In genomic region chr22:20205464-20205963, GRCh38 we compare ENCODE assay signal across 11 cellular contexts. TPM values are rescaled to one million over a fixed set of nuclear protein-coding genes. Genes with fewer than 3 reads are reported as not detected.
A peak's percentile ranks its signal among the peaks of the same experiment; 100 is the strongest.
DNase-seq lines count a peak whose midpoint lies in the region; ATAC-seq, FAIRE-seq and TF ChIP-seq lines count a peak whose summit lies in the region.
"Had no signal": no experiment of that assay in that cellular context is flagged by ENCODE, and none has a peak within 500 bp of the region (broad histone marks: within the 10 kb centered on the region; RNA-seq: fewer than 3 reads in every experiment).

No MANE protein-coding gene starts in this region.

- intact Hi-C loops in PC-3 (cut with micrococcal nuclease): no loop called here

- no peak for TF ChIP-seq POLR2A in H1 (IDR thresholded peaks at IDR 0.05; ENCODE audit: control extremely low read depth in 1 of 2, low read depth in 2 of 2, low read length in 2 of 2)

- no peak for TF ChIP-seq RAD21 in SK-N-SH (IDR thresholded peaks at IDR 0.05; ENCODE audit: low read length)
- no peak for TF ChIP-seq RAD21 in H1 (IDR thresholded peaks at IDR 0.05 in 1 of 2, conservative IDR thresholded peaks at IDR 0.05 in 1 of 2; ENCODE audit: low read depth in 2 of 2, low read length in 2 of 2)

- no peak for ATAC-seq in SK-N-SH treated with all-trans-retinoic acid at 6 μM for 48 hours
- ATAC-seq in PC-3: no peak
- no peak for ATAC-seq in HG02973 (IDR thresholded peaks at IDR 0.05; ENCODE audit: unreplicated experiment)

- H4K5ac ChIP-seq in H1 (ENCODE audit: insufficient read length, low read depth, low read length): no peak overlapping the region

- peak overlapping the region; percentile 61; the same call in 1 of the 2 replicates for H2BK20ac ChIP-seq in H1 (ENCODE audit: low read length)

- no peak overlapping the region for H3K56ac ChIP-seq in H1 (replicated peaks; ENCODE audit: insufficient read length, low read depth, low read length)

- peak overlapping the region; percentile 44; the same call in 1 of the 2 replicates for H2BK5ac ChIP-seq in H1 (ENCODE audit: low read depth, low read length)

- peak overlapping the region; percentile 65; the same call in 1 of the 2 replicates for H2AK5ac ChIP-seq in H1 (ENCODE audit: low read depth, low read length)

- no peak overlapping the region for H3K14ac ChIP-seq in H1 (ENCODE audit: insufficient read length)

- H3K36me3 ChIP-seq in SK-N-SH (replicated peaks in 1 of 2; ENCODE audit: control insufficient read depth in 1 of 2, insufficient read depth in 2 of 2, low read length in 1 of 2) (no peaks in the 10 kb centered on the region), PC-3 (ENCODE audit: low read depth, low read length) (no peaks in the 10 kb centered on the region), H1 (ENCODE audit: control insufficient read depth in 2 of 4, insufficient read depth in 4 of 4, low read length in 3 of 4) (no peaks in the 10 kb centered on the region), skeletal muscle tissue (ENCODE audit: control insufficient read depth in 3 of 3, insufficient read depth in 3 of 3, low read length in 3 of 3) (no peaks in the 10 kb centered on the region)

- no peak overlapping the region for H2BK120ac ChIP-seq in H1 (replicated peaks; ENCODE audit: low read depth, low read length)

- TSS peak; percentile 40 for BruUV-seq in PC-3 (replicated peaks; lab: Mats Ljungman, UMichigan)

- WGBS in SK-N-SH (ENCODE audit: low lambda C conversion rate): 93% methylated on average over 15 of the region's 15 CpGs
- WGBS in H1 (ENCODE audit: extremely low coverage in 1 of 2, insufficient coverage in 1 of 2, insufficient read length in 1 of 2, insufficient replicate concordance in 2 of 2, low coverage in 1 of 2, low lambda C conversion rate in 2 of 2, missing lambda C conversion rate in 1 of 2), 2 experiments: 80% methylated on average over 15 of the region's 15 CpGs; no CpG with 5 or more reads in 1 of the 2 experiments

- H3K27ac ChIP-seq in SK-N-SH (ENCODE audit: low read depth in 2 of 2, low read length in 1 of 2): no peak overlapping the region
- H3K27ac ChIP-seq in PC-3 (ENCODE audit: low read length): no peak overlapping the region
- no peak overlapping the region for H3K27ac ChIP-seq in H1 (ENCODE audit: low read depth, low read length)
- H3K27ac ChIP-seq in skeletal muscle tissue (ENCODE audit: low read depth, low read length): peak overlapping the region; percentile 54

- CTCF ChIA-PET in SK-N-SH (lab: Yijun Ruan, JAX) (interaction anchor here (0.6 to 1.4 kb wide), 3 partner anchors 13 to 749 kb away, joined by 3 to 6 read pairs (median 3); no protein-coding TSS in a partner anchor), PC-3 (lab: Charles Lee) (no interaction called here), H1 (lab: Charles Lee; ENCODE audit: partially characterized antibody) (interaction anchor here (0.8 to 5.0 kb wide), 7 partner anchors 8 to 33 kb away, joined by 3 to 34 read pairs (median 6); no protein-coding TSS in a partner anchor)

- TF ChIP-seq CTCF in SK-N-SH (IDR thresholded peaks at IDR 0.05) (no peak), PC-3 (conservative IDR thresholded peaks at IDR 0.05; ENCODE audit: low read depth, low read length) (no peak), H1 (IDR thresholded peaks at IDR 0.05; ENCODE audit: control extremely low read depth in 1 of 3, insufficient read depth in 1 of 3, low read depth in 1 of 3, low read length in 3 of 3) (no peak)

- H3K9ac ChIP-seq in SK-N-SH: no peak overlapping the region
- no peak overlapping the region for H3K9ac ChIP-seq in PC-3 (ENCODE audit: low read length)
- H3K9ac ChIP-seq in H1 (replicated peaks in 1 of 4; ENCODE audit: extremely low read depth in 1 of 4, low read depth in 3 of 4, low read length in 3 of 4): no peak overlapping the region
- H3K9ac ChIP-seq in skeletal muscle tissue (ENCODE audit: low read depth in 1 of 3, low read length in 3 of 3): no peak overlapping the region

- TF ChIP-seq EP300 in SK-N-SH (IDR thresholded peaks at IDR 0.05; ENCODE audit: borderline replicate concordance in 1 of 2, low read depth in 1 of 2, low read length in 1 of 2) (no peak), H1 (IDR thresholded peaks at IDR 0.05; ENCODE audit: borderline replicate concordance in 1 of 2, low read depth in 2 of 2, low read length in 2 of 2) (no peak)

- H3K4me2 ChIP-seq in SK-N-SH (no peak overlapping the region), PC-3 (ENCODE audit: low read length) (no peak overlapping the region), H1 (ENCODE audit: insufficient read depth in 1 of 2, low read depth in 2 of 2, low read length in 2 of 2) (peak overlapping the region in 1 of 2 experiments; percentile 34; a peak in 1 of 4 replicates)

- 0 out of 2 replicates have a peak overlapping the region, but pooled peaks have one; percentile 29 for H2BK15ac ChIP-seq in H1 (ENCODE audit: low read length)

- H3K4me3 ChIP-seq in SK-N-SH (ENCODE audit: low read depth in 2 of 2, low read length in 1 of 2) (no peak overlapping the region), PC-3 (ENCODE audit: low read length) (no peak overlapping the region), H1 (ENCODE audit: extremely low read depth in 1 of 4, insufficient read depth in 2 of 4, low read depth in 3 of 4, low read length in 4 of 4) (no peak overlapping the region), skeletal muscle tissue (ENCODE audit: low read length in 3 of 3) (no peak overlapping the region)

- H3K9me2 ChIP-seq in SK-N-SH: no peaks in the 10 kb centered on the region
- no peaks in the 10 kb centered on the region for H3K9me2 ChIP-seq in PC-3 (replicated peaks; ENCODE audit: low read length)

- H3K79me2 ChIP-seq in SK-N-SH (ENCODE audit: insufficient read depth) (no peaks in the 10 kb centered on the region), PC-3 (ENCODE audit: low read length) (no peaks in the 10 kb centered on the region), H1 (ENCODE audit: control insufficient read depth in 1 of 2, insufficient read depth in 2 of 2, low read length in 2 of 2) (no peaks in the 10 kb centered on the region)

- peak overlapping the region; percentile 21 for H4K8ac ChIP-seq in H1 (ENCODE audit: extremely low read depth, insufficient read depth, low read length)

- H3F3A ChIP-seq in SK-N-SH (replicated peaks; ENCODE audit: insufficient read depth): no peaks in the 10 kb centered on the region
- H3F3A ChIP-seq in PC-3 (ENCODE audit: low read length, unreplicated experiment): no peaks in the 10 kb centered on the region

- H3K79me1 ChIP-seq in H1 (ENCODE audit: low read depth, low read length): no peaks in the 10 kb centered on the region

- H3K27me3 ChIP-seq in SK-N-SH (ENCODE audit: insufficient read depth) (no peaks in the 10 kb centered on the region; the same call in 1 of the 2 replicates), PC-3 (ENCODE audit: low read length) (no peaks in the 10 kb centered on the region), H1 (replicated peaks in 1 of 4; ENCODE audit: control insufficient read depth in 3 of 4, extremely low read depth in 1 of 4, insufficient read depth in 3 of 4, low read length in 3 of 4) (no peaks in the 10 kb centered on the region), skeletal muscle tissue (ENCODE audit: control insufficient read depth in 3 of 3, insufficient read depth in 3 of 3, low read length in 3 of 3) (peaks cover 0 to 21% (median 6%) of the 10 kb centered on the region in 3 donors)

- no peaks in the 10 kb centered on the region for H4K20me1 ChIP-seq in SK-N-SH (ENCODE audit: insufficient read depth)
- no peaks in the 10 kb centered on the region for H4K20me1 ChIP-seq in PC-3 (ENCODE audit: low read length)
- peaks cover 0 to 1% of the 10 kb centered on the region in 2 experiments for H4K20me1 ChIP-seq in H1 (replicated peaks in 1 of 2; ENCODE audit: control insufficient read depth in 1 of 2, insufficient read depth in 2 of 2, low read length in 2 of 2)

- peak overlapping the region; percentile 95 for H4K91ac ChIP-seq in H1 (replicated peaks; ENCODE audit: insufficient read length, low read length)

- H3K4me1 ChIP-seq in SK-N-SH (ENCODE audit: control insufficient read depth in 1 of 2, insufficient read depth in 2 of 2, low read depth in 1 of 2, low read length in 1 of 2) (peaks cover 0 to 19% of the 10 kb centered on the region in 2 experiments; a peak in 1 of 4 replicates), PC-3 (ENCODE audit: insufficient read depth, low read length) (peaks cover 14% of the 10 kb centered on the region; the same call in 1 of the 2 replicates), H1 (replicated peaks in 1 of 4; ENCODE audit: control insufficient read depth in 3 of 4, insufficient read depth in 4 of 4, low read length in 3 of 4) (peaks cover 0 to 24% (median 16%) of the 10 kb centered on the region in 4 experiments; a peak in 6 of 7 replicates), skeletal muscle tissue (ENCODE audit: control insufficient read depth in 3 of 3, insufficient read depth in 3 of 3, low read length in 3 of 3) (peaks cover 22 to 26% (median 23%) of the 10 kb centered on the region in 3 donors)

- H2BK12ac ChIP-seq in H1 (ENCODE audit: low read depth, low read length): 0 out of 2 replicates have a peak overlapping the region, but pooled peaks have one; percentile 84

- H2AFZ ChIP-seq in SK-N-SH (ENCODE audit: low read depth) (0 out of 2 replicates have a peak overlapping the region, but pooled peaks have one; percentile 42), PC-3 (ENCODE audit: low read length) (no peak overlapping the region), H1 (ENCODE audit: low read length) (no peak overlapping the region)

- H3K23ac ChIP-seq in H1 (ENCODE audit: insufficient read length): no peak overlapping the region

- H3K9me3 ChIP-seq in SK-N-SH (no peaks in the 10 kb centered on the region), PC-3 (ENCODE audit: low read length) (no peaks in the 10 kb centered on the region), H1 (ENCODE audit: insufficient read depth in 2 of 2, low read depth in 1 of 2, low read length in 1 of 2) (no peaks in the 10 kb centered on the region), skeletal muscle tissue (ENCODE audit: control insufficient read depth in 3 of 3, low read length in 3 of 3) (no peaks in the 10 kb centered on the region)

- FAIRE-seq in H1 (lab: Jason Lieb, UNC): no peak
- FAIRE-seq: A204.1 had no signal

- no peak overlapping the region for H3K4ac ChIP-seq in H1 (replicated peaks; ENCODE audit: insufficient read length, low read depth, low read length)

- H3K23me2 ChIP-seq in H1 (ENCODE audit: low read depth, low read length): no peaks in the 10 kb centered on the region; the same call in 1 of the 2 replicates

- POLR2A ChIA-PET in SK-N-SH (lab: Yijun Ruan, JAX) (no interaction called here), PC-3 (lab: Charles Lee; ENCODE audit: unreplicated experiment) (no interaction called here), H1 (lab: Charles Lee; ENCODE audit: partially characterized antibody) (interaction anchor here (0.8 to 1.7 kb wide), 6 partner anchors 10 to 78 kb away, joined by 3 to 4 read pairs (median 3); no protein-coding TSS in a partner anchor)

- DNase-seq in SK-N-SH (no peak), PC-3 (no peak), H1 (ENCODE audit: low read depth in 1 of 2, low spot score in 2 of 2) (no peak), HUDEP-2 (lab: John Stamatoyannopoulos, UW; ENCODE audit: unreplicated experiment in 76 of 76) (no peak), nucleus accumbens (lab: John Stamatoyannopoulos, UW) (no peak)
- DNase-seq: cerebellar nuclear complex, NCI-H748 treated with DMSO at 0.1 percent for 48 hours had no signal

- H3K18ac ChIP-seq in H1 (ENCODE audit: extremely low read depth, low read length): peak overlapping the region; percentile 32; the same call in 1 of the 2 replicates

RNA-seq across cellular contexts. Expression of gene CCDC188, which starts 54.7 kb away (rescaled TPM):
- polyA plus RNA-seq in SK-N-SH (2012; rRNA removed) (21.1 and 24.0 TPM in 2 replicates), H1 (2011; rRNA removed) (not detected in 2 replicates)
- 4.4 and 6.7 TPM in 2 replicates for polyA plus RNA-seq in SK-N-SH (2012; cell fraction: cytosol; rRNA removed)
- 141 and 175 TPM in 2 replicates for polyA plus RNA-seq in SK-N-SH (2012; cell fraction: nucleus; rRNA removed)
- total RNA-seq in PC-3 (2014; rRNA removed) (not detected in 2 replicates), skeletal muscle tissue (not detected)
- total RNA-seq in H1 (2021; fragmentation: NEBNext Ultra II Directional; extraction: Animal tissue kit (Norgen Biotek cat#: 25700)): not detected in 2 replicates
- not detected for polyA plus RNA-seq in H1 (2011; cell fraction: cytosol; rRNA removed)
- polyA plus RNA-seq in H1 (2011; cell fraction: nucleus; rRNA removed): not detected
- 0.22 TPM in 1 of 4 replicates, not detected in the others for polyA plus RNA-seq in H1 (2012, experiment 1 of 2)
- polyA plus RNA-seq in H1 (2012, experiment 2 of 2): not detected
- not detected for polyA plus RNA-seq in H1 (2013, experiment 1 of 2)
- polyA plus RNA-seq in H1 (2013, experiment 2 of 2): not detected
- polyA minus RNA-seq in H1 (2011; rRNA and poly(A)+ RNA removed): not detected in 2 replicates
- not detected for polyA minus RNA-seq in H1 (2011; cell fraction: cytosol; rRNA and poly(A)+ RNA removed)
- not detected for polyA minus RNA-seq in H1 (2011; cell fraction: nucleus; rRNA and poly(A)+ RNA removed)
